In genomic region chr22:23997092-23997491, GRCh38 we compare ENCODE assay signal across 31 cellular contexts. TPM values are rescaled to one million over a fixed set of nuclear protein-coding genes. Genes with fewer than 3 reads are reported as not detected.
"Had no signal": no experiment of that assay in that cellular context is flagged by ENCODE, and none has a peak within 500 bp of the region (broad histone marks: within the 10 kb centered on the region; RNA-seq: fewer than 3 reads in every experiment).

No MANE protein-coding gene starts in this region.

- ATAC-seq: esophagus mucosa, gastrocnemius medialis, heart right ventricle, left cardiac atrium, lower lobe of right lung, mucosa of descending colon had no signal

- H3K27ac ChIP-seq: coronary artery, dorsolateral prefrontal cortex, epithelial cell of prostate, esophagus squamous epithelium, gastrocnemius medialis, heart right ventricle, left ventricle myocardium inferior, lower lobe of right lung had no signal

- H3K4me3 ChIP-seq: coronary artery, dorsolateral prefrontal cortex, esophagus squamous epithelium, gastrocnemius medialis, heart right ventricle, left ventricle myocardium inferior, lower lobe of right lung, mucosa of descending colon had no signal

- H3K4me1 ChIP-seq: gastrocnemius medialis, heart right ventricle, lower lobe of right lung had no signal

- DNase-seq: dermis blood vessel endothelial cell; dorsolateral prefrontal cortex; effector CD4-positive, alpha-beta T cell; effector memory CD4-positive, alpha-beta T cell; erythroblast; esophagus squamous epithelium; foreskin fibroblast; foreskin melanocyte; gastrocnemius medialis; glutamatergic neuron; head of caudate nucleus; heart right ventricle; hippocampal formation; left cardiac atrium; left ventricle myocardium inferior; lower lobe of right lung; mesenchymal stem cell; mucosa of descending colon; naive B cell had no signal

- H3K36me3 ChIP-seq: esophagus squamous epithelium, gastrocnemius medialis, heart right ventricle, left ventricle myocardium inferior, lower lobe of right lung had no signal

- H3K27me3 ChIP-seq: dorsolateral prefrontal cortex, esophagus squamous epithelium, gastrocnemius medialis, heart right ventricle had no signal

- H3K9me3 ChIP-seq: esophagus squamous epithelium, gastrocnemius medialis, heart right ventricle, left ventricle myocardium inferior, lower lobe of right lung, mucosa of descending colon had no signal

RNA-seq across cellular contexts. Expression of gene GSTT4, which starts 8.2 kb away (rescaled TPM):
- total RNA-seq: dermis blood vessel endothelial cell, endothelial cell of umbilical vein, esophagus mucosa, esophagus squamous epithelium, gastrocnemius medialis, glomerular endothelial cell, heart right ventricle, kidney epithelial cell, left cardiac atrium, left ventricle myocardium inferior, lower leg skin, lower lobe of right lung, lung microvascular endothelial cell, mesenteric fat pad, mesothelial cell of epicardium, mucosa of descending colon, myocyte had no signal
- polyA plus RNA-seq: endothelial cell of umbilical vein, heart right ventricle, keratinocyte had no signal

RNA-seq across cellular contexts. Expression of gene GSTT2, which starts 17.2 kb away (rescaled TPM):
- total RNA-seq: dermis blood vessel endothelial cell, endothelial cell of umbilical vein, esophagus squamous epithelium, mesenteric fat pad, mucosa of descending colon, myocyte had no signal

RNA-seq across cellular contexts. Expression of gene DDTL, which starts 30.4 kb away (rescaled TPM):
- total RNA-seq: mesothelial cell of epicardium, myocyte had no signal
